1 cellular context compared by ENCODE assay signal in the genomic region with DNA sequence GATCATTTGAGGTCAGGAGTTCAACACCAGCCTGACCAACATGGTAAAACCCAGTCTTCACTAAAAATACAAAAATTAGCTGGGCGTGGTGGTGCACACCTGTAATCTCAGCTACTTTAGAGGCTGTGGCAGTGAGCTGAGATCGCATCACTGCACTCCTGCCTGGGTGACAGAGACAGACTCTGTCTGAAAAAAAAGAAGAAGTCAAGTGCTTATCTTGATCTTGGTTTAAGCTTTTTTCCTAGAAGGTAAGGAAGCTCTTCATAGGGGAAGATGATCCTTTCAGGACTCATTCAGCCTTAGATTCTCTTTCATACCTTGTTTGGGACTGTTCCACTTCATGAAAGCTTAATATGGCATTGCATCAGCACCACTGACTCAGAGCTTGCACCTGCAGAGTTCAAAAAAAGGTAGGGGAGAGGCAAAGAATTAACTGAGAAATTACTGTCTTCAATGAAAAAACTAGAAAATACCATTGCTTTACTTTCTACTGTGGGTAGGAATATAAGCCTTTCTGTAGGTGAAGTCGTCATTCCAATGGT.
TF ChIP-seq lines count a peak whose summit lies in the region.

No MANE protein-coding gene starts in this region.

TF ChIP-seq in K562, 482 proteins besides CTCF, POLR2A, EP300 and RAD21 (continued from another document):
- TF ChIP-seq, protein P1, sequence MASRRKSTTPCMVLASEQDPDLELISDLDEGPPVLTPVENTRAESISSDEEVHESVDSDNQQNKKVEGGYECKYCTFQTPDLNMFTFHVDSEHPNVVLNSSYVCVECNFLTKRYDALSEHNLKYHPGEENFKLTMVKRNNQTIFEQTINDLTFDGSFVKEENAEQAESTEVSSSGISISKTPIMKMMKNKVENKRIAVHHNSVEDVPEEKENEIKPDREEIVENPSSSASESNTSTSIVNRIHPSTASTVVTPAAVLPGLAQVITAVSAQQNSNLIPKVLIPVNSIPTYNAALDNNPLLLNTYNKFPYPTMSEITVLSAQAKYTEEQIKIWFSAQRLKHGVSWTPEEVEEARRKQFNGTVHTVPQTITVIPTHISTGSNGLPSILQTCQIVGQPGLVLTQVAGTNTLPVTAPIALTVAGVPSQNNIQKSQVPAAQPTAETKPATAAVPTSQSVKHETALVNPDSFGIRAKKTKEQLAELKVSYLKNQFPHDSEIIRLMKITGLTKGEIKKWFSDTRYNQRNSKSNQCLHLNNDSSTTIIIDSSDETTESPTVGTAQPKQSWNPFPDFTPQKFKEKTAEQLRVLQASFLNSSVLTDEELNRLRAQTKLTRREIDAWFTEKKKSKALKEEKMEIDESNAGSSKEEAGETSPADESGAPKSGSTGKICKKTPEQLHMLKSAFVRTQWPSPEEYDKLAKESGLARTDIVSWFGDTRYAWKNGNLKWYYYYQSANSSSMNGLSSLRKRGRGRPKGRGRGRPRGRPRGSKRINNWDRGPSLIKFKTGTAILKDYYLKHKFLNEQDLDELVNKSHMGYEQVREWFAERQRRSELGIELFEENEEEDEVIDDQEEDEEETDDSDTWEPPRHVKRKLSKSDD (conservative IDR thresholded peaks at IDR 0.05; ENCODE audit: low read length): no peak
- TF ChIP-seq ATF3 (IDR thresholded peaks at IDR 0.05) (peak; percentile 33; the same call in 1 of the 2 replicates), ATF3 (CRISPR knock-in tag; conservative IDR thresholded peaks at IDR 0.05) (no peak), MAFK (IDR thresholded peaks at IDR 0.05; ENCODE audit: low read length) (no peak), ZNF384 (IDR thresholded peaks at IDR 0.05; ENCODE audit: low read depth, low read length) (peak; percentile 58; the same call in 1 of the 2 replicates), ZNF639 (CRISPR knock-in tag; conservative IDR thresholded peaks at IDR 0.05 in 1 of 2, IDR thresholded peaks at IDR 0.05 in 1 of 2) (no peak), CEBPG (CRISPR knock-in tag; IDR thresholded peaks at IDR 0.05) (peak; percentile 44; the same call in 1 of the 2 replicates), CEBPG (tag; conservative IDR thresholded peaks at IDR 0.05 in 1 of 2, IDR thresholded peaks at IDR 0.05 in 1 of 2) (no peak), ZNF707 (CRISPR knock-in tag; conservative IDR thresholded peaks at IDR 0.05) (no peak), U2AF1 (optimal IDR thresholded peaks at IDR 0.05; ENCODE audit: low read depth, low read length) (no peak), BCL6 (CRISPR knock-in tag; IDR thresholded peaks at IDR 0.05) (no peak), HNRNPH1 (optimal IDR thresholded peaks at IDR 0.05; ENCODE audit: low read depth, low read length) (no peak), MLLT1 (IDR thresholded peaks at IDR 0.05) (no peak), LEF1 (IDR thresholded peaks at IDR 0.05) (no peak), ZNF507 (tag; conservative IDR thresholded peaks at IDR 0.05) (no peak), ZEB2 (IDR thresholded peaks at IDR 0.05) (0 out of 2 replicates have a peak, but pooled peaks have one; percentile 19), ZNF584 (CRISPR knock-in tag; IDR thresholded peaks at IDR 0.05; ENCODE audit: low read depth) (no peak), SPI1 (IDR thresholded peaks at IDR 0.05; ENCODE audit: borderline replicate concordance, low read depth, low read length) (peak; percentile 60; the same call in 1 of the 2 replicates), SRF (CRISPR knock-in tag; IDR thresholded peaks at IDR 0.05) (no peak), NCOR1 (IDR thresholded peaks at IDR 0.05) (no peak)
- TF ChIP-seq, protein P2, sequence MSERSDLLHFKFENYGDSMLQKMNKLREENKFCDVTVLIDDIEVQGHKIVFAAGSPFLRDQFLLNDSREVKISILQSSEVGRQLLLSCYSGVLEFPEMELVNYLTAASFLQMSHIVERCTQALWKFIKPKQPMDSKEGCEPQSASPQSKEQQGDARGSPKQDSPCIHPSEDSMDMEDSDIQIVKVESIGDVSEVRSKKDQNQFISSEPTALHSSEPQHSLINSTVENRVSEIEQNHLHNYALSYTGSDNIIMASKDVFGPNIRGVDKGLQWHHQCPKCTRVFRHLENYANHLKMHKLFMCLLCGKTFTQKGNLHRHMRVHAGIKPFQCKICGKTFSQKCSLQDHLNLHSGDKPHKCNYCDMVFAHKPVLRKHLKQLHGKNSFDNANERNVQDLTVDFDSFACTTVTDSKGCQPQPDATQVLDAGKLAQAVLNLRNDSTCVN (CRISPR knock-in tag; IDR thresholded peaks at IDR 0.05): no peak
- TF ChIP-seq, protein P3, sequence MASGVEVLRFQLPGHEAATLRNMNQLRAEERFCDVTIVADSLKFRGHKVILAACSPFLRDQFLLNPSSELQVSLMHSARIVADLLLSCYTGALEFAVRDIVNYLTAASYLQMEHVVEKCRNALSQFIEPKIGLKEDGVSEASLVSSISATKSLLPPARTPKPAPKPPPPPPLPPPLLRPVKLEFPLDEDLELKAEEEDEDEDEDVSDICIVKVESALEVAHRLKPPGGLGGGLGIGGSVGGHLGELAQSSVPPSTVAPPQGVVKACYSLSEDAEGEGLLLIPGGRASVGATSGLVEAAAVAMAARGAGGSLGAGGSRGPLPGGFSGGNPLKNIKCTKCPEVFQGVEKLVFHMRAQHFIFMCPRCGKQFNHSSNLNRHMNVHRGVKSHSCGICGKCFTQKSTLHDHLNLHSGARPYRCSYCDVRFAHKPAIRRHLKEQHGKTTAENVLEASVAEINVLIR (CRISPR knock-in tag; IDR thresholded peaks at IDR 0.05): no peak
- TF ChIP-seq, protein P4, sequence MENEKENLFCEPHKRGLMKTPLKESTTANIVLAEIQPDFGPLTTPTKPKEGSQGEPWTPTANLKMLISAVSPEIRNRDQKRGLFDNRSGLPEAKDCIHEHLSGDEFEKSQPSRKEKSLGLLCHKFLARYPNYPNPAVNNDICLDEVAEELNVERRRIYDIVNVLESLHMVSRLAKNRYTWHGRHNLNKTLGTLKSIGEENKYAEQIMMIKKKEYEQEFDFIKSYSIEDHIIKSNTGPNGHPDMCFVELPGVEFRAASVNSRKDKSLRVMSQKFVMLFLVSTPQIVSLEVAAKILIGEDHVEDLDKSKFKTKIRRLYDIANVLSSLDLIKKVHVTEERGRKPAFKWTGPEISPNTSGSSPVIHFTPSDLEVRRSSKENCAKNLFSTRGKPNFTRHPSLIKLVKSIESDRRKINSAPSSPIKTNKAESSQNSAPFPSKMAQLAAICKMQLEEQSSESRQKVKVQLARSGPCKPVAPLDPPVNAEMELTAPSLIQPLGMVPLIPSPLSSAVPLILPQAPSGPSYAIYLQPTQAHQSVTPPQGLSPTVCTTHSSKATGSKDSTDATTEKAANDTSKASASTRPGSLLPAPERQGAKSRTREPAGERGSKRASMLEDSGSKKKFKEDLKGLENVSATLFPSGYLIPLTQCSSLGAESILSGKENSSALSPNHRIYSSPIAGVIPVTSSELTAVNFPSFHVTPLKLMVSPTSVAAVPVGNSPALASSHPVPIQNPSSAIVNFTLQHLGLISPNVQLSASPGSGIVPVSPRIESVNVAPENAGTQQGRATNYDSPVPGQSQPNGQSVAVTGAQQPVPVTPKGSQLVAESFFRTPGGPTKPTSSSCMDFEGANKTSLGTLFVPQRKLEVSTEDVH (IDR thresholded peaks at IDR 0.05; ENCODE audit: low read depth, partially characterized antibody): no peak
- TF ChIP-seq, protein P5, sequence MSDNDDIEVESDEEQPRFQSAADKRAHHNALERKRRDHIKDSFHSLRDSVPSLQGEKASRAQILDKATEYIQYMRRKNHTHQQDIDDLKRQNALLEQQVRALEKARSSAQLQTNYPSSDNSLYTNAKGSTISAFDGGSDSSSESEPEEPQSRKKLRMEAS (CRISPR knock-in tag; IDR thresholded peaks at IDR 0.05): no peak
TF ChIP-seq in K562: peak in this region for 6.
